ENCODE assay signal across 30 cellular contexts in genomic region chr16:1056196-1056595, GRCh38. TPM values are rescaled to one million over a fixed set of nuclear protein-coding genes. Genes with fewer than 3 reads are reported as not detected.
DNase-seq lines count a peak whose midpoint lies in the region; ATAC-seq, FAIRE-seq and TF ChIP-seq lines count a peak whose summit lies in the region.
"Had no signal": no experiment of that assay in that cellular context is flagged by ENCODE, and none has a peak within 500 bp of the region (broad histone marks: within the 10 kb centered on the region; RNA-seq: fewer than 3 reads in every experiment).

No MANE protein-coding gene starts in this region.

- no peaks in the 10 kb centered on the region for H3K79me2 ChIP-seq in hepatocyte

- TF ChIP-seq EP300 in A549 (IDR thresholded peaks at IDR 0.05) (no peak), Ishikawa (IDR thresholded peaks at IDR 0.05; ENCODE audit: borderline replicate concordance) (no peak)

- in situ Hi-C loops in ACHN (cut with HindIII; ENCODE audit: low pct_ligation_motif_present, low pct_unique_long_range_greater_than_20kb, low sequenced_read_pairs) = no loop called here

- H3K9me2 ChIP-seq in hepatocyte (replicated peaks; ENCODE audit: insufficient read depth) = no peaks in the 10 kb centered on the region

- no peak for TF ChIP-seq CTCF in A549 (IDR thresholded peaks at IDR 0.05)
- no peak for TF ChIP-seq CTCF in hepatocyte (IDR thresholded peaks at IDR 0.05; ENCODE audit: poor library complexity)
- TF ChIP-seq CTCF in endothelial cell (IDR thresholded peaks at IDR 0.05; ENCODE audit: unreplicated experiment) = no peak

- H3K36me3 Mint-ChIP-seq in endothelial cell (ENCODE audit: low read depth, unreplicated experiment) = peaks cover 4% of the 10 kb centered on the region
- H3K36me3 Mint-ChIP-seq: CD14-positive monocyte; CD4-positive, CD25-positive, alpha-beta regulatory T cell had no signal

- H3K4me1 ChIP-seq in A549 (peaks cover 13% of the 10 kb centered on the region), hepatocyte (ENCODE audit: insufficient read depth) (peaks cover 3% of the 10 kb centered on the region)

- DNase-seq in A549 (ENCODE audit: low read depth in 1 of 2, low spot score in 1 of 2) = no peak
- peak; percentile 34 for DNase-seq in ACHN
- peak; percentile 90 for DNase-seq in left kidney (ENCODE audit: low read depth, low spot score)
- DNase-seq in hepatocyte (ENCODE audit: low spot score) = no peak
- DNase-seq in hypothalamus (lab: John Stamatoyannopoulos, UW) = no peak
- no peak for DNase-seq in endothelial cell (ENCODE audit: low spot score)
- no peak for DNase-seq in T-helper 9 cell
- DNase-seq: 8988T; BE2C; C1 segment of cervical spinal cord; CD4-positive, CD25-positive, alpha-beta regulatory T cell; CD8-positive, alpha-beta memory T cell; COR-L47; DMS 273 treated with DMSO at 0.1 percent for 48 hours; DMS53; DMS79; DND-41; EL; GDM1 had no signal

- H3K4me3 Mint-ChIP-seq in endothelial cell (ENCODE audit: unreplicated experiment) = no peak overlapping the region
- H3K4me3 Mint-ChIP-seq: CD14-positive monocyte; CD4-positive, alpha-beta memory T cell; CD4-positive, CD25-positive, alpha-beta regulatory T cell; CD8-positive, alpha-beta memory T cell had no signal

- no peaks in the 10 kb centered on the region for H3K36me3 ChIP-seq in hepatocyte (replicated peaks; ENCODE audit: insufficient read depth, low read depth)
- H3K36me3 ChIP-seq: BE2C, BLaER1 had no signal

- H4K20me1 ChIP-seq in hepatocyte (ENCODE audit: insufficient read depth, poor library complexity, severe bottlenecking) = no peaks in the 10 kb centered on the region

- H3K4me1 Mint-ChIP-seq in endothelial cell (ENCODE audit: unreplicated experiment) = no peaks in the 10 kb centered on the region
- H3K4me1 Mint-ChIP-seq: CD14-positive monocyte; CD4-positive, alpha-beta memory T cell; CD4-positive, CD25-positive, alpha-beta regulatory T cell; CD8-positive, alpha-beta memory T cell had no signal

- H3K27ac ChIP-seq in A549 = no peak overlapping the region
- no peak overlapping the region for H3K27ac ChIP-seq in hepatocyte
- H3K27ac ChIP-seq: BLaER1 had no signal

- POLR2A ChIA-PET in A549 (lab: Yijun Ruan, JAX) = no interaction called here

- no peaks in the 10 kb centered on the region for H3K9me3 Mint-ChIP-seq in endothelial cell (ENCODE audit: unreplicated experiment)

- H3K4me3 ChIP-seq in A549 = no peak overlapping the region
- no peak overlapping the region for H3K4me3 ChIP-seq in hepatocyte
- H3K4me3 ChIP-seq: BLaER1, GM12878 had no signal

- H3K27ac Mint-ChIP-seq in endothelial cell (ENCODE audit: unreplicated experiment) = no peak overlapping the region
- H3K27ac Mint-ChIP-seq: CD14-positive monocyte; CD4-positive, alpha-beta memory T cell; CD4-positive, CD25-positive, alpha-beta regulatory T cell; CD8-positive, alpha-beta memory T cell had no signal

- WGBS in A549 (ENCODE audit: missing lambda C conversion rate) = 29% methylated on average over 8 of the region's 8 CpGs
- WGBS in hepatocyte (ENCODE audit: low lambda C conversion rate, missing lambda C conversion rate) = 76% methylated on average over 8 of the region's 8 CpGs

- no peak for FAIRE-seq in A549 (lab: Jason Lieb, UNC)
- FAIRE-seq: A204.1, GM12878, GM12892, GM18507 had no signal

- TF ChIP-seq POLR2A in A549 (IDR thresholded peaks at IDR 0.05; ENCODE audit: low read length) = no peak

- H3K4me2 ChIP-seq in A549 = no peak overlapping the region
- no peak overlapping the region for H3K4me2 ChIP-seq in hepatocyte
- H3K4me2 ChIP-seq: BLaER1 had no signal

- H3K9me3 ChIP-seq in A549 (peaks cover 15% of the 10 kb centered on the region; the same call in 2 of the 3 replicates), hepatocyte (ENCODE audit: low read depth) (no peaks in the 10 kb centered on the region)
- H3K9me3 ChIP-seq: BE2C had no signal

- no peak for TF ChIP-seq RAD21 in A549 (conservative IDR thresholded peaks at IDR 0.05 in 1 of 2, IDR thresholded peaks at IDR 0.05 in 1 of 2)
- no peak for TF ChIP-seq RAD21 in Ishikawa (IDR thresholded peaks at IDR 0.05; ENCODE audit: low read depth)

- H3K27me3 ChIP-seq in hepatocyte = no peaks in the 10 kb centered on the region

- ATAC-seq in A549 = peak; percentile 11 to 31; a peak in 2 of 6 replicates
- ATAC-seq: GM12878 had no signal

- no peak overlapping the region for H2AFZ ChIP-seq in hepatocyte

- peaks cover 3% of the 10 kb centered on the region for H3K27me3 Mint-ChIP-seq in endothelial cell (ENCODE audit: unreplicated experiment)
- H3K27me3 Mint-ChIP-seq: CD4-positive, CD25-positive, alpha-beta regulatory T cell had no signal

- CTCF ChIA-PET in A549 (lab: Yijun Ruan, JAX) = interaction anchor here (0.8 to 6.8 kb wide), 47 partner anchors 13 to 346 kb away, joined by 3 to 174 read pairs (median 6); partner anchors contain the start of genes CIAO3, GNG13, SOX8 and SSTR5

TF ChIP-seq in A549, 52 proteins besides CTCF, POLR2A, EP300 and RAD21:
- TF ChIP-seq, protein P1, sequence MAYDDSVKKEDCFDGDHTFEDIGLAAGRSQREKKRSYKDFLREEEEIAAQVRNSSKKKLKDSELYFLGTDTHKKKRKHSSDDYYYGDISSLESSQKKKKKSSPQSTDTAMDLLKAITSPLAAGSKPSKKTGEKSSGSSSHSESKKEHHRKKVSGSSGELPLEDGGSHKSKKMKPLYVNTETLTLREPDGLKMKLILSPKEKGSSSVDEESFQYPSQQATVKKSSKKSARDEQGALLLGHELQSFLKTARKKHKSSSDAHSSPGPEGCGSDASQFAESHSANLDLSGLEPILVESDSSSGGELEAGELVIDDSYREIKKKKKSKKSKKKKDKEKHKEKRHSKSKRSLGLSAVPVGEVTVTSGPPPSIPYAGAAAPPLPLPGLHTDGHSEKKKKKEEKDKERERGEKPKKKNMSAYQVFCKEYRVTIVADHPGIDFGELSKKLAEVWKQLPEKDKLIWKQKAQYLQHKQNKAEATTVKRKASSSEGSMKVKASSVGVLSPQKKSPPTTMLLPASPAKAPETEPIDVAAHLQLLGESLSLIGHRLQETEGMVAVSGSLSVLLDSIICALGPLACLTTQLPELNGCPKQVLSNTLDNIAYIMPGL (CRISPR knock-in tag; IDR thresholded peaks at IDR 0.05; ENCODE audit: borderline replicate concordance) = no peak

TF ChIP-seq in Ishikawa, 13 proteins besides CTCF, POLR2A, EP300 and RAD21:
- no peak for TF ChIP-seq CREB1 (IDR thresholded peaks at IDR 0.05; ENCODE audit: low read depth)
- TF ChIP-seq, protein P2, sequence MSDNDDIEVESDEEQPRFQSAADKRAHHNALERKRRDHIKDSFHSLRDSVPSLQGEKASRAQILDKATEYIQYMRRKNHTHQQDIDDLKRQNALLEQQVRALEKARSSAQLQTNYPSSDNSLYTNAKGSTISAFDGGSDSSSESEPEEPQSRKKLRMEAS (IDR thresholded peaks at IDR 0.05) = peak; percentile 49; the same call in 1 of the 2 replicates

RNA-seq across cellular contexts. Expression of gene SSTR5, which starts 16.4 kb away (rescaled TPM):
- 0.08 TPM in 1 of 2 replicates, not detected in the other for polyA plus RNA-seq in A549 (2011; rRNA removed)
- polyA plus RNA-seq in A549 (2012; cell fraction: cytosol; rRNA removed) = 0.09 TPM in 1 of 2 replicates, not detected in the other
- polyA plus RNA-seq in A549 (2012; cell fraction: nucleus; rRNA removed) = 0.09 and 0.17 TPM in 2 replicates
- 0.06 TPM in 1 of 3 replicates, not detected in the others for polyA plus RNA-seq in A549 (2017; fragmentation: RNase III; extraction: RNeasy Plus Mini Kit Qiagen cat#74134 plus additional on column Dnase treatment)
- polyA minus RNA-seq in A549 (2011; rRNA and poly(A)+ RNA removed) = not detected in 2 replicates
- total RNA-seq in hepatocyte = 0.77 TPM in 1 of 2 replicates, not detected in the other
- polyA plus RNA-seq in hepatocyte = 1.3 TPM in 1 of 2 replicates, not detected in the other
- not detected for total RNA-seq in endothelial cell (ENCODE audit: unreplicated experiment)
- total RNA-seq: CD4-positive, alpha-beta memory T cell; CD4-positive, CD25-positive, alpha-beta regulatory T cell; CD8-positive, alpha-beta memory T cell; Daoy; G401; GM12878 had no signal
- polyA plus RNA-seq: AG04450; CD14-positive monocyte; CD4-positive, alpha-beta memory T cell; CD4-positive, CD25-positive, alpha-beta regulatory T cell; CD8-positive, alpha-beta memory T cell; GM12878 had no signal

RNA-seq across cellular contexts. Expression of gene C1QTNF8, which starts 39.8 kb away (rescaled TPM):
- polyA plus RNA-seq in A549 (2011; rRNA removed) (not detected in 2 replicates), A549 (2017; fragmentation: RNase III; extraction: RNeasy Plus Mini Kit Qiagen cat#74134 plus additional on column Dnase treatment) (not detected in 3 replicates), hepatocyte (0.10 TPM in 1 of 2 replicates, not detected in the other)
- not detected in 2 replicates for polyA plus RNA-seq in A549 (2012; cell fraction: cytosol; rRNA removed)
- polyA plus RNA-seq in A549 (2012; cell fraction: nucleus; rRNA removed) = not detected in 2 replicates
- not detected in 2 replicates for polyA minus RNA-seq in A549 (2011; rRNA and poly(A)+ RNA removed)
- total RNA-seq in hepatocyte (not detected in 2 replicates), endothelial cell (ENCODE audit: unreplicated experiment) (not detected)
- total RNA-seq: CD4-positive, alpha-beta memory T cell; CD4-positive, CD25-positive, alpha-beta regulatory T cell; CD8-positive, alpha-beta memory T cell; Daoy; GM12878 had no signal
- polyA plus RNA-seq: AG04450; CD14-positive monocyte; CD4-positive, alpha-beta memory T cell; CD4-positive, CD25-positive, alpha-beta regulatory T cell; CD8-positive, alpha-beta memory T cell; GM12878 had no signal

Comparison
In these comparisons a context has a peak if more than half of its experiments do, and no peak if none do; other contexts are left out.
1. DNase-seq: peak in ACHN (single experiment) and left kidney (single experiment); none in A549 (0 of 2), hepatocyte (single experiment), hypothalamus (0 of 51), endothelial cell (single experiment) and T-helper 9 cell (single experiment).